Comparison of ENCODE assay signal across 1 cellular context in genomic region chr12:12032260-12032761, GRCh38.
TF ChIP-seq lines count a peak whose summit lies in the region.

No MANE protein-coding gene starts in this region.

TF ChIP-seq in GM12878, 131 proteins besides CTCF, POLR2A, EP300 and RAD21 (continued from another document and continues in another):
- TF ChIP-seq ZBTB4 (CRISPR knock-in tag; IDR thresholded peaks at IDR 0.05) (no peak), CHD1 (IDR thresholded peaks at IDR 0.05; ENCODE audit: low read depth, low read length) (no peak), ZBED1 (IDR thresholded peaks at IDR 0.05; ENCODE audit: borderline replicate concordance) (no peak), BHLHE40 (IDR thresholded peaks at IDR 0.05; ENCODE audit: borderline replicate concordance in 1 of 2, low read depth in 2 of 2, low read length in 1 of 2) (0 out of 4 replicates have a peak, but pooled peaks of 1 of the 2 experiments have one; percentile 11), KDM1A (IDR thresholded peaks at IDR 0.05; ENCODE audit: borderline replicate concordance) (no peak), MEF2B (IDR thresholded peaks at IDR 0.05; ENCODE audit: partially characterized antibody, poor library complexity, severe bottlenecking) (peak; percentile 70), GABPA (IDR thresholded peaks at IDR 0.05; ENCODE audit: low read depth) (no peak), NKRF (conservative IDR thresholded peaks at IDR 0.05) (no peak), CUX1 (IDR thresholded peaks at IDR 0.05; ENCODE audit: insufficient replicate concordance, low read depth, low read length) (no peak), ZBTB40 (IDR thresholded peaks at IDR 0.05; ENCODE audit: borderline replicate concordance) (no peak), GATAD2B (conservative IDR thresholded peaks at IDR 0.05; ENCODE audit: low read depth) (peak; percentile 40), CHD4 (IDR thresholded peaks at IDR 0.05) (no peak), HDAC6 (IDR thresholded peaks at IDR 0.05; ENCODE audit: unreplicated experiment) (no peak), CEBPZ (IDR thresholded peaks at IDR 0.05; ENCODE audit: low read depth, low read length) (no peak), JUNB (IDR thresholded peaks at IDR 0.05) (no peak), ATF2 (IDR thresholded peaks at IDR 0.05; ENCODE audit: low read length) (peak; percentile 49), DPF2 (IDR thresholded peaks at IDR 0.05) (no peak), NBN (IDR thresholded peaks at IDR 0.05) (no peak), TCF12 (IDR thresholded peaks at IDR 0.05; ENCODE audit: low read depth, low read length) (0 out of 2 replicates have a peak, but pooled peaks have one; percentile 1), SREBF2 (IDR thresholded peaks at IDR 0.05; ENCODE audit: low read length) (no peak), NFYA (IDR thresholded peaks at IDR 0.05; ENCODE audit: borderline replicate concordance, low read depth, low read length) (no peak), IKZF2 (IDR thresholded peaks at IDR 0.05) (peak; percentile 32 to 50; a peak in 2 of 4 replicates), TARDBP (IDR thresholded peaks at IDR 0.05; ENCODE audit: borderline replicate concordance) (no peak), PBX3 (IDR thresholded peaks at IDR 0.05; ENCODE audit: insufficient replicate concordance, low read depth, low read length) (no peak), ATF7 (IDR thresholded peaks at IDR 0.05; ENCODE audit: low read depth) (no peak), SIX5 (IDR thresholded peaks at IDR 0.05; ENCODE audit: low read depth, low read length, severe bottlenecking) (no peak), CEBPB (IDR thresholded peaks at IDR 0.05; ENCODE audit: borderline replicate concordance in 1 of 2, low read depth in 2 of 2, low read length in 2 of 2) (no peak), MTA3 (IDR thresholded peaks at IDR 0.05; ENCODE audit: borderline replicate concordance, low read length) (no peak), CHD2 (IDR thresholded peaks at IDR 0.05; ENCODE audit: borderline replicate concordance, low read depth, low read length) (no peak), SMC3 (IDR thresholded peaks at IDR 0.05; ENCODE audit: borderline replicate concordance, low read length) (0 out of 2 replicates have a peak, but pooled peaks have one; percentile 16), RBBP5 (conservative IDR thresholded peaks at IDR 0.05) (no peak), RCOR1 (conservative IDR thresholded peaks at IDR 0.05; ENCODE audit: low read depth, low read length) (0 out of 2 replicates have a peak, but pooled peaks have one; percentile 24), CREM (IDR thresholded peaks at IDR 0.05; ENCODE audit: low read depth) (no peak; the same call in 1 of the 2 replicates), POLR2AphosphoS2 (IDR thresholded peaks at IDR 0.05; ENCODE audit: low read depth, low read length) (no peak), MEF2A (IDR thresholded peaks at IDR 0.05; ENCODE audit: insufficient read depth, low read depth, low read length) (0 out of 2 replicates have a peak, but pooled peaks have one; percentile 30), EZH2 (IDR thresholded peaks at IDR 0.05; ENCODE audit: borderline replicate concordance, control insufficient read depth, low read depth, low read length) (no peak), USF1 (IDR thresholded peaks at IDR 0.05; ENCODE audit: borderline replicate concordance, extremely low read length, insufficient read depth, low read depth, low read length) (no peak), NR2C1 (IDR thresholded peaks at IDR 0.05) (no peak), CREB1 (IDR thresholded peaks at IDR 0.05; ENCODE audit: low read depth) (peak; percentile 23; the same call in 1 of the 2 replicates)
